In genomic region chr10:132861884-132862461, GRCh38 we compare ENCODE assay signal across 24 cellular contexts.
DNase-seq lines count a peak whose midpoint lies in the region; ATAC-seq and TF ChIP-seq lines count a peak whose summit lies in the region.
"Had no signal": no experiment of that assay in that cellular context is flagged by ENCODE, and none has a peak within 500 bp of the region (broad histone marks: within the 10 kb centered on the region; RNA-seq: fewer than 3 reads in every experiment).

No MANE protein-coding gene starts in this region.

- 64% methylated on average over 24 of the region's 24 CpGs for WGBS in right cardiac atrium
- WGBS in mesendoderm (ENCODE audit: extremely low coverage, insufficient coverage, low lambda C conversion rate), result no CpG with 5 or more reads among the region's 24 CpGs
- 50% methylated on average over 16 of the region's 24 CpGs for WGBS in tibial nerve, 2 donors

- H3K4me3 ChIP-seq in right cardiac atrium (ENCODE audit: low read length) (no peak overlapping the region), mesendoderm (ENCODE audit: low read length) (no peak overlapping the region), uterus (no peak overlapping the region), tibial nerve (no peak overlapping the region)
- H3K4me3 ChIP-seq: adrenal gland, coronary artery, HAP-1, vagina had no signal

- H3K27me3 Mint-ChIP-seq in T-helper 17 cell, result peaks cover 41% of the 10 kb centered on the region

- H3K56ac ChIP-seq in mesendoderm (ENCODE audit: low read length), result no peak overlapping the region

- H3K79me2 ChIP-seq in mesendoderm (ENCODE audit: control insufficient read depth, insufficient read depth, low read length), result no peaks in the 10 kb centered on the region

- no peak overlapping the region for H4K8ac ChIP-seq in mesendoderm (ENCODE audit: low read depth, low read length)

- peak overlapping the region; percentile 1 for H3K4ac ChIP-seq in mesendoderm (ENCODE audit: low read depth, low read length)

- TF ChIP-seq POLR2A in uterus (IDR thresholded peaks at IDR 0.05), result no peak
- TF ChIP-seq POLR2A in tibial nerve (IDR thresholded peaks at IDR 0.05), result no peak

- ATAC-seq in Right ventricle myocardium inferior (no peak), right cardiac atrium (no peak), T-helper 17 cell (no peak)
- ATAC-seq: activated CD8-positive, alpha-beta T cell treated with anti-CD3 and anti-CD28 coated beads for 36 hours; naive thymus-derived CD4-positive, alpha-beta T cell; SK-N-SH treated with all-trans-retinoic acid at 6 μM for 48 hours had no signal

- no peak overlapping the region for H3K18ac ChIP-seq in mesendoderm (ENCODE audit: low read length)

- H3K9me3 ChIP-seq in right cardiac atrium (ENCODE audit: control insufficient read depth, low read length), result no peaks in the 10 kb centered on the region
- H3K9me3 ChIP-seq in T-helper 17 cell (ENCODE audit: control insufficient read depth, low read length, poor library complexity, severe bottlenecking), result no peaks in the 10 kb centered on the region
- H3K9me3 ChIP-seq in uterus, result no peaks in the 10 kb centered on the region
- peaks cover 0 to 9% (median 0%) of the 10 kb centered on the region in 4 donors for H3K9me3 ChIP-seq in tibial nerve
- H3K9me3 ChIP-seq: adrenal gland, HAP-1, vagina had no signal

- H3K23ac ChIP-seq in mesendoderm (ENCODE audit: low read length), result no peak overlapping the region

- H3K4me1 Mint-ChIP-seq in T-helper 17 cell, result peaks cover 4% of the 10 kb centered on the region

- DNase-seq in Right ventricle myocardium inferior (ENCODE audit: missing footprints) (peak; percentile 46), right cardiac atrium (no peak), T-helper 17 cell (no peak), mesendoderm (no peak), uterus (peak; percentile 10 to 11), tibial nerve (ENCODE audit: low spot score in 2 of 2) (no peak), NCI-H2196 treated with DMSO at 0.1 percent for 48 hours (lab: John Stamatoyannopoulos, UW; ENCODE audit: unreplicated experiment) (no peak)
- DNase-seq: activated CD8-positive, alpha-beta T cell treated with anti-CD3 and anti-CD28 coated beads for 36 hours; DMS 273 treated with DMSO at 0.1 percent for 48 hours; kidney glomerular epithelial cell; NCI-H1105 treated with DMSO at 0.1 percent for 48 hours; NCI-H2081; NCI-H510A; NK-92 treated with Interleukin-12 subunit alpha and Interleukin-12 subunit beta, amount 100 ng/mL, for 24 hours; T-helper 9 cell had no signal

- no peak for TF ChIP-seq EP300 in tibial nerve (IDR thresholded peaks at IDR 0.05)

- H3K27me3 ChIP-seq in right cardiac atrium (ENCODE audit: control insufficient read depth, insufficient read depth), result no peaks in the 10 kb centered on the region
- no peaks in the 10 kb centered on the region for H3K27me3 ChIP-seq in mesendoderm (ENCODE audit: insufficient read depth, low read length, poor library complexity)
- H3K27me3 ChIP-seq in uterus, result no peaks in the 10 kb centered on the region
- H3K27me3 ChIP-seq in tibial nerve, result peaks cover 0 to 28% of the 10 kb centered on the region in 2 donors
- H3K27me3 ChIP-seq: vagina had no signal

- intact Hi-C loops in Right ventricle myocardium inferior (cut with DNase I), result no loop called here
- intact Hi-C loops in right cardiac atrium (cut with DNase I), result no loop called here
- intact Hi-C loops in uterus (cut with DNase I; ENCODE audit: low total_unique reads), result no loop called here

- no peak overlapping the region for H2AK5ac ChIP-seq in mesendoderm (ENCODE audit: low read length)

- H3K27ac Mint-ChIP-seq in T-helper 17 cell, result no peak overlapping the region
- H3K27ac Mint-ChIP-seq: activated CD8-positive, alpha-beta T cell treated with anti-CD3 and anti-CD28 coated beads for 36 hours; activated T-helper 1 cell treated with anti-CD3 and anti-CD28 coated beads, Interleukin-12 subunit alpha, Interleukin-12 subunit beta, Interleukin-2, Interleukin-4 antibody, amounts not matched to agents 30 ng/mL and 10 ng/mL and 1 ng/mL, durations not matched to agents 14 hours and 24 hours and 36 hours; CD4-positive, alpha-beta T cell had no signal

- H3K27ac ChIP-seq in right cardiac atrium (ENCODE audit: low read length) (no peak overlapping the region), mesendoderm (ENCODE audit: low read depth, low read length) (no peak overlapping the region), uterus (no peak overlapping the region), tibial nerve (no peak overlapping the region)
- H3K27ac ChIP-seq: adrenal gland, breast epithelium, coronary artery, vagina had no signal

- H2BK120ac ChIP-seq in mesendoderm (ENCODE audit: low read depth, low read length), result no peak overlapping the region

- H3K36me3 Mint-ChIP-seq in T-helper 17 cell (ENCODE audit: low read depth), result no peaks in the 10 kb centered on the region

- H3K36me3 ChIP-seq in mesendoderm (ENCODE audit: control insufficient read depth, insufficient read depth, low read length), result no peaks in the 10 kb centered on the region
- no peaks in the 10 kb centered on the region for H3K36me3 ChIP-seq in uterus
- no peaks in the 10 kb centered on the region for H3K36me3 ChIP-seq in tibial nerve
- H3K36me3 ChIP-seq: adrenal gland, breast epithelium, HAP-1, vagina had no signal

- no peak overlapping the region for H3K4me2 ChIP-seq in mesendoderm (ENCODE audit: low read length)

- H2BK15ac ChIP-seq in mesendoderm (replicated peaks; ENCODE audit: low read depth), result no peak overlapping the region

- peak overlapping the region; percentile 33 for H3K4me3 Mint-ChIP-seq in T-helper 17 cell
- H3K4me3 Mint-ChIP-seq: activated CD8-positive, alpha-beta T cell treated with anti-CD3 and anti-CD28 coated beads for 36 hours; activated T-helper 1 cell treated with anti-CD3 and anti-CD28 coated beads, Interleukin-12 subunit alpha, Interleukin-12 subunit beta, Interleukin-2, Interleukin-4 antibody, amounts not matched to agents 30 ng/mL and 10 ng/mL and 1 ng/mL, durations not matched to agents 14 hours and 24 hours and 36 hours; CD4-positive, alpha-beta T cell had no signal

- H3K79me1 ChIP-seq in mesendoderm (ENCODE audit: low read length), result no peaks in the 10 kb centered on the region

- no peak overlapping the region for H4K5ac ChIP-seq in mesendoderm (ENCODE audit: low read length)

- no peak overlapping the region for H3K9ac ChIP-seq in mesendoderm (ENCODE audit: low read length)

- no peak for TF ChIP-seq CTCF in uterus (IDR thresholded peaks at IDR 0.05)
- TF ChIP-seq CTCF in tibial nerve (IDR thresholded peaks at IDR 0.05), result no peak

- H3K4me1 ChIP-seq in right cardiac atrium (ENCODE audit: control insufficient read depth, insufficient read depth, low read length) (no peaks in the 10 kb centered on the region), mesendoderm (ENCODE audit: control insufficient read depth, low read depth, low read length) (no peaks in the 10 kb centered on the region), uterus (no peaks in the 10 kb centered on the region), tibial nerve (peaks cover 0 to 10% (median 3%) of the 10 kb centered on the region in 4 donors)
- H3K4me1 ChIP-seq: adrenal gland, breast epithelium, HAP-1 had no signal

- no peak overlapping the region for H2BK5ac ChIP-seq in mesendoderm (ENCODE audit: low read length)

Comparison
In these comparisons a context has a peak if more than half of its experiments do, and no peak if none do; other contexts are left out.
1. DNase-seq: peak in Right ventricle myocardium inferior (single experiment) and uterus (2 of 2); none in right cardiac atrium (0 of 3), T-helper 17 cell (0 of 3), mesendoderm (single experiment), tibial nerve (0 of 2) and NCI-H2196 treated with DMSO at 0.1 percent for 48 hours (single experiment).